ENCODE assay signal across 9 cellular contexts in the genomic region with DNA sequence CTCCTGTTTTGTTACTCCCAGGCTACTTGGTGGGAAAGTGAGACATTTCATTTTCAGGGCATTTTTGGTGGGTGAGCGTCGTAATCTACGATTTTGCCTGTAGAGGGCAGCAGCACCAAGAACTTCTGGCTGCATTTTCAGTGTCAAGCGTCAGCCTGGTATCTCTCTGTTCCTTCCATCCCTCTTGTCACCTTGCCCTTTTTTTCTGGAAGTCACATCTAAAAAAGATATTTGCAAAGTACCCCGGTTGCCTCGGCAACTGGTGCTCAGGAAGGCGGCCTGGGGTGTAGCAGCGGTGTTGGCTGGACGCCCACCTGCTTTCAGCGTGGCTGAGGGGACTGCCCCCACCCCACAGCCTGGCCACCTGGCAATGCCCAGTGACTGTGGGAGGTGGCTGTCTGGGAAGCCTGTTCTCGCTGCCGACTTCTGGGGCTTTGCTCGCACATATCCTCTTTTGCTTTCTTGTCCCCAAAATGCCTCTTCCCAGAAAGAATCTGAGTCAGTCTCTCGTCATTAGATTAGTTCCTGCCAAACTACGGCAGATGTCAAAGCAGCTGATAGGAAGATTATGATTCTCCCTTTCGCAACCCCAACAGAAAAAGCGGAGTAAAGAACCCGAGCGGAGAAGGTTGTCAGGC.
DNase-seq lines count a peak whose midpoint lies in the region; ATAC-seq and TF ChIP-seq lines count a peak whose summit lies in the region.
"Had no signal": no experiment of that assay in that cellular context is flagged by ENCODE, and none has a peak within 500 bp of the region (broad histone marks: within the 10 kb centered on the region; RNA-seq: fewer than 3 reads in every experiment).

No MANE protein-coding gene starts in this region.

- no peaks in the 10 kb centered on the region for H3K9me3 Mint-ChIP-seq in activated naive CD8-positive, alpha-beta T cell treated with anti-CD3 and anti-CD28 coated beads for 36 hours
- H3K9me3 Mint-ChIP-seq: activated naive CD4-positive, alpha-beta T cell treated with anti-CD3 and anti-CD28 coated beads, Interleukin-2, amount 50 U/mL, for 24 hours had no signal

- peak overlapping the region in 3 of 4 donors; percentile 9 to 45 (median 23) for H3K4me3 ChIP-seq in Peyer's patch

- no peaks in the 10 kb centered on the region for H3K4me1 ChIP-seq in Peyer's patch

- in situ Hi-C loops in KBM-7 (cut with MboI; ENCODE audit: low pct_unique_long_range_greater_than_20kb, low sequenced_read_pairs), result loop anchor here (25.0 kb wide), 1 partner anchor 419 kb away; no protein-coding TSS in a partner anchor

- no peak overlapping the region for H3K27ac Mint-ChIP-seq in activated naive CD8-positive, alpha-beta T cell treated with anti-CD3 and anti-CD28 coated beads for 36 hours
- H3K27ac Mint-ChIP-seq: activated naive CD4-positive, alpha-beta T cell treated with anti-CD3 and anti-CD28 coated beads, Interleukin-2, amount 50 U/mL, for 24 hours had no signal

- H3K4me1 Mint-ChIP-seq in activated naive CD8-positive, alpha-beta T cell treated with anti-CD3 and anti-CD28 coated beads for 36 hours, result peaks cover 14% of the 10 kb centered on the region

- intact Hi-C loops in Right ventricle myocardium inferior (cut with DNase I) (loop anchor here (10.0 kb wide), 1 partner anchor 152 kb away; no protein-coding TSS in a partner anchor), posterior cingulate gyrus (cut with DNase I) (loop anchor here (1.0 to 10.0 kb wide), 5 partner anchors 62 to 429 kb away; a partner anchor contains a TSS)

- peak; percentile 31 to 57 (median 54) for TF ChIP-seq CTCF in Peyer's patch (IDR thresholded peaks at IDR 0.05)

- no peaks in the 10 kb centered on the region for H3K27me3 ChIP-seq in Peyer's patch

- peak overlapping the region in 2 of 4 donors; percentile 22 to 32 for H3K27ac ChIP-seq in Peyer's patch

- H3K36me3 Mint-ChIP-seq in activated naive CD8-positive, alpha-beta T cell treated with anti-CD3 and anti-CD28 coated beads for 36 hours, result no peaks in the 10 kb centered on the region
- H3K36me3 Mint-ChIP-seq: activated naive CD4-positive, alpha-beta T cell treated with anti-CD3 and anti-CD28 coated beads, Interleukin-2, amount 50 U/mL, for 24 hours had no signal

- no peak overlapping the region for H3K4me3 Mint-ChIP-seq in activated naive CD8-positive, alpha-beta T cell treated with anti-CD3 and anti-CD28 coated beads for 36 hours
- H3K4me3 Mint-ChIP-seq: activated naive CD4-positive, alpha-beta T cell treated with anti-CD3 and anti-CD28 coated beads, Interleukin-2, amount 50 U/mL, for 24 hours had no signal

- H3K27me3 Mint-ChIP-seq in activated naive CD8-positive, alpha-beta T cell treated with anti-CD3 and anti-CD28 coated beads for 36 hours, result peaks cover 15% of the 10 kb centered on the region

- no peaks in the 10 kb centered on the region for H3K36me3 ChIP-seq in Peyer's patch

- ATAC-seq in GM21576 (IDR thresholded peaks at IDR 0.05; ENCODE audit: unreplicated experiment) (peak; percentile 69), Right ventricle myocardium inferior (peak; percentile 91)

- TF ChIP-seq POLR2A in Peyer's patch (IDR thresholded peaks at IDR 0.05), result no peak

- no peaks in the 10 kb centered on the region for H3K9me3 ChIP-seq in Peyer's patch

- DNase-seq in DMS53 treated with DMSO at 0.1 percent for 48 hours (lab: John Stamatoyannopoulos, UW; ENCODE audit: unreplicated experiment) (peak; percentile 32), KBM-7 (peak; percentile 82), Peyer's patch (peak in 2 of 3 donors; percentile 51 to 63), Right ventricle myocardium inferior (ENCODE audit: missing footprints) (peak; percentile 90), posterior cingulate gyrus (peak; percentile 63 to 97 (median 74)), cortex of kidney (lab: John Stamatoyannopoulos, UW) (no peak)
- peak; percentile 38 for DNase-seq in activated naive CD8-positive, alpha-beta T cell treated with anti-CD3 and anti-CD28 coated beads for 36 hours
